In genomic region chr16:55933038-55933437, GRCh38 we compare ENCODE assay signal across 2 cellular contexts.
TF ChIP-seq lines count a peak whose summit lies in the region.

No MANE protein-coding gene starts in this region.

TF ChIP-seq in A549, 52 proteins besides CTCF, POLR2A, EP300 and RAD21:
- TF ChIP-seq USF2 (IDR thresholded peaks at IDR 0.05) = peak; percentile 65
- TF ChIP-seq GATA3 (IDR thresholded peaks at IDR 0.05; ENCODE audit: borderline replicate concordance) = no peak
- TF ChIP-seq ZC3H11A (IDR thresholded peaks at IDR 0.05) = no peak

TF ChIP-seq in K562, 482 proteins besides CTCF, POLR2A, EP300 and RAD21:
- TF ChIP-seq TOE1 (IDR thresholded peaks at IDR 0.05; ENCODE audit: borderline replicate concordance) (peak; percentile 36; the same call in 1 of the 2 replicates), TOE1 (CRISPR knock-in tag; IDR thresholded peaks at IDR 0.05; ENCODE audit: borderline replicate concordance, low read depth) (no peak), SP2 (IDR thresholded peaks at IDR 0.05; ENCODE audit: extremely low read depth, low read depth, low read length, poor library complexity, severe bottlenecking) (no peak), ZFP36 (IDR thresholded peaks at IDR 0.05; ENCODE audit: low read depth, low read length, partially characterized antibody) (no peak), IRF1 (CRISPR knock-in tag; IDR thresholded peaks at IDR 0.05; ENCODE audit: borderline replicate concordance) (no peak), TFE3 (CRISPR knock-in tag; IDR thresholded peaks at IDR 0.05) (peak; percentile 77), HOXB6 (CRISPR knock-in tag; IDR thresholded peaks at IDR 0.05; ENCODE audit: borderline replicate concordance) (no peak), TBP (optimal IDR thresholded peaks at IDR 0.05; ENCODE audit: low read depth, low read length) (no peak), ZNF212 (CRISPR knock-in tag; IDR thresholded peaks at IDR 0.05) (no peak), ZNF274 (IDR thresholded peaks at IDR 0.05; ENCODE audit: borderline replicate concordance, low read depth, low read length) (no peak), RAD51 (IDR thresholded peaks at IDR 0.05; ENCODE audit: borderline replicate concordance, low read depth) (peak; percentile 68), YBX1 (IDR thresholded peaks at IDR 0.05) (no peak), SMARCC2 (IDR thresholded peaks at IDR 0.05; ENCODE audit: low read depth) (no peak), CAMTA2 (CRISPR knock-in tag; conservative IDR thresholded peaks at IDR 0.05) (no peak), NR1H2 (CRISPR knock-in tag; IDR thresholded peaks at IDR 0.05) (no peak), ZNF143 (CRISPR knock-in tag; IDR thresholded peaks at IDR 0.05) (no peak), CTCFL (IDR thresholded peaks at IDR 0.05; ENCODE audit: borderline replicate concordance, insufficient read depth, low read depth, low read length, poor library complexity, severe bottlenecking) (no peak), USF2 (CRISPR knock-in tag; IDR thresholded peaks at IDR 0.05) (peak; percentile 77), CBFA2T2 (conservative IDR thresholded peaks at IDR 0.05) (0 out of 2 replicates have a peak, but pooled peaks have one; percentile 21), U2AF1 (optimal IDR thresholded peaks at IDR 0.05; ENCODE audit: low read depth, low read length) (no peak)
- TF ChIP-seq, protein P1, sequence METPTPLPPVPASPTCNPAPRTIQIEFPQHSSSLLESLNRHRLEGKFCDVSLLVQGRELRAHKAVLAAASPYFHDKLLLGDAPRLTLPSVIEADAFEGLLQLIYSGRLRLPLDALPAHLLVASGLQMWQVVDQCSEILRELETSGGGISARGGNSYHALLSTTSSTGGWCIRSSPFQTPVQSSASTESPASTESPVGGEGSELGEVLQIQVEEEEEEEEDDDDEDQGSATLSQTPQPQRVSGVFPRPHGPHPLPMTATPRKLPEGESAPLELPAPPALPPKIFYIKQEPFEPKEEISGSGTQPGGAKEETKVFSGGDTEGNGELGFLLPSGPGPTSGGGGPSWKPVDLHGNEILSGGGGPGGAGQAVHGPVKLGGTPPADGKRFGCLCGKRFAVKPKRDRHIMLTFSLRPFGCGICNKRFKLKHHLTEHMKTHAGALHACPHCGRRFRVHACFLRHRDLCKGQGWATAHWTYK (CRISPR knock-in tag; IDR thresholded peaks at IDR 0.05) = no peak
- TF ChIP-seq, protein P2, sequence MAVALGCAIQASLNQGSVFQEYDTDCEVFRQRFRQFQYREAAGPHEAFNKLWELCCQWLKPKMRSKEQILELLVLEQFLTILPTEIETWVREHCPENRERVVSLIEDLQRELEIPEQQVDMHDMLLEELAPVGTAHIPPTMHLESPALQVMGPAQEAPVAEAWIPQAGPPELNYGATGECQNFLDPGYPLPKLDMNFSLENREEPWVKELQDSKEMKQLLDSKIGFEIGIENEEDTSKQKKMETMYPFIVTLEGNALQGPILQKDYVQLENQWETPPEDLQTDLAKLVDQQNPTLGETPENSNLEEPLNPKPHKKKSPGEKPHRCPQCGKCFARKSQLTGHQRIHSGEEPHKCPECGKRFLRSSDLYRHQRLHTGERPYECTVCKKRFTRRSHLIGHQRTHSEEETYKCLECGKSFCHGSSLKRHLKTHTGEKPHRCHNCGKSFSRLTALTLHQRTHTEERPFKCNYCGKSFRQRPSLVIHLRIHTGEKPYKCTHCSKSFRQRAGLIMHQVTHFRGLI (CRISPR knock-in tag; IDR thresholded peaks at IDR 0.05) = no peak
- TF ChIP-seq, protein P3, sequence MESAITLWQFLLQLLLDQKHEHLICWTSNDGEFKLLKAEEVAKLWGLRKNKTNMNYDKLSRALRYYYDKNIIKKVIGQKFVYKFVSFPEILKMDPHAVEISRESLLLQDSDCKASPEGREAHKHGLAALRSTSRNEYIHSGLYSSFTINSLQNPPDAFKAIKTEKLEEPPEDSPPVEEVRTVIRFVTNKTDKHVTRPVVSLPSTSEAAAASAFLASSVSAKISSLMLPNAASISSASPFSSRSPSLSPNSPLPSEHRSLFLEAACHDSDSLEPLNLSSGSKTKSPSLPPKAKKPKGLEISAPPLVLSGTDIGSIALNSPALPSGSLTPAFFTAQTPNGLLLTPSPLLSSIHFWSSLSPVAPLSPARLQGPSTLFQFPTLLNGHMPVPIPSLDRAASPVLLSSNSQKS (CRISPR knock-in tag; IDR thresholded peaks at IDR 0.05) = no peak
TF ChIP-seq in K562: peak in this region for 5.
